1 cellular context compared by ENCODE assay signal in the genomic region with DNA sequence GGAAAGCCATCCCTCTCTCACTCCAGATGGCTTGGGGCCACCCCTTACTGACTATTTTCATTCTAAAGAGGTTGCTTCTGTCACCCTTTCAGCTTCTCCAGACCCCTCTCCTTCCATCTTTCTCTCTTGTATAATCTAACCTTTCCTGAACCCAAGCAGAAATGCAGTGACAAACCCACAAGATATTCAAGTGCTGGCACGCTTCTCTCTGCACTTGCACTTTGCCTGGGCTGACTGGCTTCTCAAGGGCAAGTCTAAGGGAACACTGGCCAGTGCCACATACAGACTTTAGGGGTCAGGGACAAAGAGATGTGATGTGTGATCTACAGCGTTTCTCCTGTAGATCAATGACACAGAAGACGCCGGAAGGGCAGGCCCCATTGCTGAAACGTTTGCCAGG.
TF ChIP-seq lines count a peak whose summit lies in the region.

No MANE protein-coding gene starts in this region.

TF ChIP-seq in HCT116, 20 proteins besides CTCF, POLR2A, EP300 and RAD21 (continued from another document):
- TF ChIP-seq REST (IDR thresholded peaks at IDR 0.05; ENCODE audit: low read depth): no peak
